ENCODE assay signal across 8 cellular contexts in the genomic region with DNA sequence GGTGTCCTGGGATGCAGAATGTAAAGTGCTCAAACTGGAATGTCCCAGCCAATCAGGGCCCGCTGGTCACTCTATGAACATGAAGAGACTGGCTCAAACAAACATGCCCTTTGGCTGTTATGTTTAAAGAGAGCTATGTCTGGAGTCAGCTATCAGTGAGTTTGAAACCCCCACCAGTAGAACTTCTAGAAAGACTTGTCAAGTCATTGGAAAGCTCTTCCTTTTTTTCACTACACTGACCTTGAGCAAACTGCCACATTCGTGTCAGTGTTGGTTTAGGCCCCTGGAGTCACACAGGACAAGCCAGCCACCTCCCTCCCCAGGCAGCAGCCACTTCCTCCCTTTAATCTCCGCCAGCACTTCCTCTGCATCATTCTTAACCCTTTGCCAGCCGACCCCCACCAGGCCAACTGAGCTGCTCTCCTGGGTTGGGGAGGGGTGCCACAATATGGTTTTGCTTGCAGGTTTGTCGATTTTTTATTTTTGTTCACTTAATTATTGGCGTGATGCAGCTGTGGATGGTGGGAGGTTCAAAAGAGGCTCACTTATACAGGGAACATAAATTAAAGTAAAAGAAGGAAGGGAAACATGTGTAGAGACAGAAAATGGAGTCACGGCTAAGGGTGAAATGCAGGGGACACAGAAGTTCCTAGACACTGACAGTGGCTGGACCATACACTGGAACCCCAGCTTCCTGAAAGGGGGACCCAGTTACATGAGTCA. TPM values are rescaled to one million over a fixed set of nuclear protein-coding genes. Genes with fewer than 3 reads are reported as not detected.
DNase-seq lines count a peak whose midpoint lies in the region; ATAC-seq and TF ChIP-seq lines count a peak whose summit lies in the region.

No MANE protein-coding gene starts in this region.

- no peak for TF ChIP-seq CTCF in body of pancreas (IDR thresholded peaks at IDR 0.05)
- no peak for TF ChIP-seq CTCF in uterus (IDR thresholded peaks at IDR 0.05)

- H3K27ac ChIP-seq in body of pancreas (peak overlapping the region; percentile 44 to 78 (median 59)), uterus (peak overlapping the region; percentile 63 to 69)

- no peaks in the 10 kb centered on the region for H3K36me3 ChIP-seq in body of pancreas (replicated peaks in 1 of 2; ENCODE audit: insufficient read depth in 1 of 2, low read depth in 2 of 2)
- no peaks in the 10 kb centered on the region for H3K36me3 ChIP-seq in uterus

- intact Hi-C loops in Right ventricle myocardium inferior (cut with DNase I) = no loop called here
- intact Hi-C loops in cardiac septum (cut with DNase I) = no loop called here
- intact Hi-C loops in body of pancreas (cut with DNase I) = no loop called here
- intact Hi-C loops in uterus (cut with DNase I; ENCODE audit: low total_unique reads) = no loop called here

- DNase-seq in Right ventricle myocardium inferior (ENCODE audit: missing footprints) (no peak), cardiac septum (ENCODE audit: low spot score) (no peak), body of pancreas (peak in 1 of 4 donors; percentile 59), medulla oblongata (ENCODE audit: extremely low spot score) (peak; percentile 67), uterus (no peak), NCI-H2171 treated with DMSO at 0.1 percent for 48 hours (lab: John Stamatoyannopoulos, UW) (no peak), NCI-H446 (lab: John Stamatoyannopoulos, UW) (no peak)

- no peak overlapping the region for H3K4me3 ChIP-seq in body of pancreas
- H3K4me3 ChIP-seq in uterus = no peak overlapping the region

- ATAC-seq in Right ventricle myocardium inferior = peak; percentile 46
- no peak for ATAC-seq in body of pancreas
- ATAC-seq in HG03108 (IDR thresholded peaks at IDR 0.05; ENCODE audit: unreplicated experiment) = no peak

- WGBS in body of pancreas, 2 donors = 40 to 50% methylated on average over 7 of the region's 7 CpGs

- H3K4me1 ChIP-seq in body of pancreas = peaks cover 17% of the 10 kb centered on the region
- H3K4me1 ChIP-seq in uterus = peaks cover 0 to 17% of the 10 kb centered on the region in 2 donors

- TF ChIP-seq POLR2A in body of pancreas (IDR thresholded peaks at IDR 0.05) = no peak
- TF ChIP-seq POLR2A in uterus (IDR thresholded peaks at IDR 0.05) = no peak

- no peaks in the 10 kb centered on the region for H3K27me3 ChIP-seq in body of pancreas
- no peaks in the 10 kb centered on the region for H3K27me3 ChIP-seq in uterus

- H3K9me3 ChIP-seq in body of pancreas (no peaks in the 10 kb centered on the region), uterus (no peaks in the 10 kb centered on the region)

RNA-seq across cellular contexts. Expression of gene CMKLR1, which starts 25.3 kb away (rescaled TPM):
- total RNA-seq in Right ventricle myocardium inferior = 10.6 TPM
- 21.0 TPM for total RNA-seq in cardiac septum
- total RNA-seq in body of pancreas = 1 to 10 TPM; 5.3 to 5.7 TPM
- total RNA-seq in uterus = 10 to 100 TPM in 2 of 4 donors, 1 to 10 TPM in 2; 8.2 to 27.1 (median 11.5) TPM
